In the genomic region with DNA sequence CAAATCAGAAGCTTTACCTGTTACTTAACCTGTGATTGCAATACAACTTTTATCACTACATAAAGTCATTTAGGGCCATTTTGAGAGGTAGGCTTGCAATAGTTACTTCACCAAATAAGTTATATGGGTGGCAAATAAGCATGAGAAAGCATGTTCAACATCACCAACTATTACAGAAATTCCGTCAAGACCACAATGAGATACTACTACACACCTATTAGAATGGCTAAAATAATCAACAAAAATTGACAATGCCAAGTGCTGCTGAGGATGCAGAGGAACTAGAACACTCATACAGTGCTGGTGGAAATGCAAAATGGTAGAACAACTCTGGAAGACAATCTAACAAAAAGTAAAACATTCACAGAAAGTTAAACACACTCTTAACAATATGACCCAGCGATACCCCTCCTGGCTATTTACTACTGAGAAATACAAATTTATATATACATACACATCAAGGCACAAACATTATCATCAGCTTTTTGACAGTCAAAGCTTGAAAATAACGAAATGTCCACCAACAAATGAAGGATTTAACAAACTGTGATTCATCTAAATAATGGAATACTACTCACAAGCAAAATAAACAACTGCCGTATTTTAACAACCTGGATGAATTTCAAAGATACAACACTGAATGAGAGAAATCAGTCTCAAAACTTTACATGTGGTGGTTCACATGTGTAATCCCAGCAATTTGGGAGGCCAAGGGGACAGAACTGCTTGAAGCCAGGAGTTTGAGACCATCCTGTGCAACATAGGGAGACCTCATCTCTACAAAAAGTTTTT, we compare ENCODE assay signal across 23 cellular contexts.
"Had no signal": no experiment of that assay in that cellular context is flagged by ENCODE, and none has a peak within 500 bp of the region (broad histone marks: within the 10 kb centered on the region; RNA-seq: fewer than 3 reads in every experiment).

No MANE protein-coding gene starts in this region.

- H3K27ac Mint-ChIP-seq: activated naive CD8-positive, alpha-beta T cell treated with anti-CD3 and anti-CD28 coated beads, Interleukin-2, amount 10 ng/mL, durations not matched to agents 7 days and 5 days; endodermal cell; natural killer cell treated with Interleukin-12 subunit alpha and Interleukin-12 subunit beta and Interleukin-15 and Interleukin-18, amount 100 ng/mL, for 72 hours; T-helper 1 cell treated with Interleukin-12 subunit alpha and Interleukin-12 subunit beta and Interleukin-4 antibody, amounts not matched to agents 30 μg/mL and 1 μg/mL, for 36 hours had no signal

- H3K27me3 ChIP-seq: brain microvascular endothelial cell, suprapubic skin, tibial artery had no signal

- H3K9me3 ChIP-seq: suprapubic skin, tibial artery had no signal

- H3K27me3 Mint-ChIP-seq: activated naive CD8-positive, alpha-beta T cell treated with anti-CD3 and anti-CD28 coated beads, Interleukin-2, amount 10 ng/mL, durations not matched to agents 7 days and 5 days; natural killer cell treated with Interleukin-12 subunit alpha and Interleukin-12 subunit beta and Interleukin-15 and Interleukin-18, amount 100 ng/mL, for 72 hours had no signal

- ATAC-seq: esophagus mucosa; mucosa of descending colon; natural killer cell treated with Interleukin-12 subunit alpha and Interleukin-12 subunit beta and Interleukin-15 and Interleukin-18, amount 100 ng/mL, for 72 hours; right cardiac atrium had no signal

- H3K4me3 ChIP-seq: left ventricle myocardium inferior, lung, mucosa of descending colon, suprapubic skin, tibial artery had no signal

- H3K4me3 Mint-ChIP-seq: activated naive CD8-positive, alpha-beta T cell treated with anti-CD3 and anti-CD28 coated beads, Interleukin-2, amount 10 ng/mL, durations not matched to agents 7 days and 5 days; endodermal cell; natural killer cell treated with Interleukin-12 subunit alpha and Interleukin-12 subunit beta and Interleukin-15 and Interleukin-18, amount 100 ng/mL, for 72 hours; T-helper 1 cell treated with Interleukin-12 subunit alpha and Interleukin-12 subunit beta and Interleukin-4 antibody, amounts not matched to agents 30 μg/mL and 1 μg/mL, for 36 hours had no signal

- H3K4me1 Mint-ChIP-seq: endodermal cell had no signal

- H3K9me3 Mint-ChIP-seq: natural killer cell treated with Interleukin-12 subunit alpha and Interleukin-12 subunit beta and Interleukin-15 and Interleukin-18, amount 100 ng/mL, for 72 hours had no signal

- DNase-seq: activated CD4-positive, alpha-beta T cell treated with anti-CD3 and anti-CD28 coated beads for 4 hours; activated CD4-positive, alpha-beta T cell treated with anti-CD3 and anti-CD28 coated beads, Interleukin-2, amount 50 U/mL, for 4 hours; activated effector memory CD4-positive, alpha-beta T cell treated with Interleukin-2 at 50 U/mL for 16 hours; activated naive CD4-positive, alpha-beta T cell treated with Interleukin-2 at 50 U/mL for 16 hours; activated naive CD8-positive, alpha-beta T cell treated with anti-CD3 and anti-CD28 coated beads, Interleukin-2, amount 10 ng/mL, durations not matched to agents 7 days and 5 days; activated T-cell treated with anti-CD3 and anti-CD28 coated beads for 4 hours; amniotic stem cell; brain microvascular endothelial cell; endodermal cell; glutamatergic neuron; islet precursor cell; left ventricle myocardium inferior; mucosa of descending colon; posterior cingulate gyrus; right cardiac atrium; stimulated activated naive CD4-positive, alpha-beta T cell; T-helper 9 cell; tibial artery had no signal

- H3K36me3 ChIP-seq: brain microvascular endothelial cell had no signal
